1 cellular context compared by ENCODE assay signal in the genomic region with DNA sequence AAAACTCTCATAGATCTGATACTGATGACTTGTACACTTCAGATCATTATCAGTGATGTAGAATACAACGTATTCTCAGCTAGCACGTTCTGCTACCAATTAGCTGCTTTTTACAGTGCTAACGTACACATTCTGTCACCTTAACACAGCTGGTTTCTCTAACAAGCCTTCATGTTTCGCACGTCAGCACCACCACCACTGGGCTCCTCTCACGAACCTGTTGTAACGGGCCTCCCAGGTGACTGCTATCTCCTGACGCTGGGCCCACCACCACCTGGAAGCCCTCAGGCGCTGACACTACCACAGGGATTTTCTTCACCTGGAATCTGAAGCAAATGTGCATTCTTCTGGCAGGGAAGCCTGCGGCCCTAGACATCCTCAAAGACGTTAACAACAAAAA.
TF ChIP-seq lines count a peak whose summit lies in the region.

No MANE protein-coding gene starts in this region.

TF ChIP-seq in SK-N-SH, 30 proteins besides CTCF, POLR2A, EP300 and RAD21:
- TF ChIP-seq, protein P1, sequence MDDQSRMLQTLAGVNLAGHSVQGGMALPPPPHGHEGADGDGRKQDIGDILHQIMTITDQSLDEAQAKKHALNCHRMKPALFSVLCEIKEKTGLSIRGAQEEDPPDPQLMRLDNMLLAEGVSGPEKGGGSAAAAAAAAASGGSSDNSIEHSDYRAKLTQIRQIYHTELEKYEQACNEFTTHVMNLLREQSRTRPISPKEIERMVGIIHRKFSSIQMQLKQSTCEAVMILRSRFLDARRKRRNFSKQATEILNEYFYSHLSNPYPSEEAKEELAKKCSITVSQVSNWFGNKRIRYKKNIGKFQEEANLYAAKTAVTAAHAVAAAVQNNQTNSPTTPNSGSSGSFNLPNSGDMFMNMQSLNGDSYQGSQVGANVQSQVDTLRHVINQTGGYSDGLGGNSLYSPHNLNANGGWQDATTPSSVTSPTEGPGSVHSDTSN (IDR thresholded peaks at IDR 0.05) = no peak
- TF ChIP-seq NRF1 (IDR thresholded peaks at IDR 0.05; ENCODE audit: low read depth, low read length) (no peak), TCF12 (IDR thresholded peaks at IDR 0.05) (no peak), FOXM1 (IDR thresholded peaks at IDR 0.05; ENCODE audit: low read depth) (no peak), GATA2 (CRISPR knock-in tag; IDR thresholded peaks at IDR 0.05) (no peak)
